Comparison of ENCODE assay signal across 1 cellular context in genomic region chr16:10502766-10503165, GRCh38.
TF ChIP-seq lines count a peak whose summit lies in the region.

No MANE protein-coding gene starts in this region.

TF ChIP-seq in H1, 55 proteins besides CTCF, POLR2A, EP300 and RAD21:
- TF ChIP-seq JUN (IDR thresholded peaks at IDR 0.05; ENCODE audit: low read depth, low read length), result no peak
- TF ChIP-seq SRF (IDR thresholded peaks at IDR 0.05; ENCODE audit: low read depth, low read length), result peak; percentile 87
